Comparison of ENCODE assay signal across 1 cellular context in genomic region chr6:168194732-168195565, GRCh38.
TF ChIP-seq lines count a peak whose summit lies in the region.

No MANE protein-coding gene starts in this region.

TF ChIP-seq in IMR-90, 13 proteins besides CTCF, POLR2A, EP300 and RAD21 (continued from another document):
- TF ChIP-seq ELK1 (IDR thresholded peaks at IDR 0.05; ENCODE audit: borderline replicate concordance, low read depth, low read length) (no peak), MAFK (IDR thresholded peaks at IDR 0.05; ENCODE audit: low read depth, low read length) (no peak), RCOR1 (IDR thresholded peaks at IDR 0.05; ENCODE audit: insufficient replicate concordance, low read length) (no peak), SMC3 (IDR thresholded peaks at IDR 0.05; ENCODE audit: low read depth, low read length) (no peak), NFE2L2 (IDR thresholded peaks at IDR 0.05; ENCODE audit: low read depth, low read length) (no peak), MXI1 (IDR thresholded peaks at IDR 0.05; ENCODE audit: borderline replicate concordance, low read depth, low read length) (no peak), MAZ (IDR thresholded peaks at IDR 0.05; ENCODE audit: borderline replicate concordance, low read depth, low read length) (no peak), BHLHE40 (IDR thresholded peaks at IDR 0.05; ENCODE audit: low read depth, low read length) (no peak), RFX5 (IDR thresholded peaks at IDR 0.05; ENCODE audit: low read depth, low read length) (no peak), CEBPB (IDR thresholded peaks at IDR 0.05; ENCODE audit: low read depth, low read length) (no peak), CHD1 (IDR thresholded peaks at IDR 0.05; ENCODE audit: low read depth, low read length) (no peak)
